8 cellular contexts compared by ENCODE assay signal in genomic region chr2:186459009-186459408, GRCh38. TPM values are rescaled to one million over a fixed set of nuclear protein-coding genes. Genes with fewer than 3 reads are reported as not detected.
DNase-seq lines count a peak whose midpoint lies in the region; ATAC-seq and TF ChIP-seq lines count a peak whose summit lies in the region.

No MANE protein-coding gene starts in this region.

- CTCF ChIA-PET in Caco-2 (lab: Charles Lee): no interaction called here
- CTCF ChIA-PET in IMR-90 (lab: Yijun Ruan, JAX): no interaction called here

- TF ChIP-seq CTCF in Caco-2 (IDR thresholded peaks at IDR 0.05; ENCODE audit: insufficient read depth in 1 of 2, low read depth in 1 of 2, low read length in 1 of 2, severe bottlenecking in 1 of 2, unreplicated experiment in 1 of 2): peak; percentile 32 to 38
- peak; percentile 37; the same call in 1 of the 2 replicates for TF ChIP-seq CTCF in IMR-90 (conservative IDR thresholded peaks at IDR 0.05; ENCODE audit: low read depth, low read length)

- no peak overlapping the region for H4K5ac ChIP-seq in IMR-90 (ENCODE audit: low read depth, low read length)

- no peak for ATAC-seq in IMR-90 (ENCODE audit: low read depth)

- no peak overlapping the region for H3K4me2 ChIP-seq in IMR-90 (ENCODE audit: low read depth, low read length)

- no peak overlapping the region for H3K9ac ChIP-seq in IMR-90 (ENCODE audit: low read depth, low read length)

- H3K36me3 Mint-ChIP-seq in Caco-2 (ENCODE audit: insufficient read depth, unreplicated experiment): no peaks in the 10 kb centered on the region
- H3K36me3 Mint-ChIP-seq in activated CD4-positive, alpha-beta T cell treated with anti-CD3 and anti-CD28 coated beads, Interleukin-2, amount 10 ng/mL, durations not matched to agents 24 days and 14 days (ENCODE audit: low read depth): no peaks in the 10 kb centered on the region

- H2BK15ac ChIP-seq in IMR-90 (ENCODE audit: low read depth, low read length): no peak overlapping the region

- no peak overlapping the region for H3K4ac ChIP-seq in IMR-90 (ENCODE audit: low read depth, low read length)

- H2BK20ac ChIP-seq in IMR-90 (ENCODE audit: low read depth, low read length): no peak overlapping the region

- no peaks in the 10 kb centered on the region for H3K9me1 ChIP-seq in IMR-90 (ENCODE audit: insufficient read depth, low read length)

- H3K4me1 ChIP-seq in Caco-2 (no peaks in the 10 kb centered on the region), IMR-90 (ENCODE audit: control insufficient read depth, insufficient read depth, low read length) (no peaks in the 10 kb centered on the region)

- DNase-seq in Caco-2 (no peak), IMR-90 (peak; percentile 28), SK-N-DZ (ENCODE audit: low spot score) (peak; percentile 13), iris pigment epithelial cell (ENCODE audit: low read depth) (peak; percentile 27), H7 (no peak)
- DNase-seq in activated CD8-positive, alpha-beta memory T cell treated with anti-CD3 and anti-CD28 coated beads, Interleukin-2, amount 50 U/mL, for 48 hours: no peak
- no peak for DNase-seq in activated CD8-positive, alpha-beta memory T cell treated with anti-CD3 and anti-CD28 coated beads, Interleukin-2, amount 50 U/mL, for 4 hours
- no peak for DNase-seq in activated CD4-positive, alpha-beta T cell treated with anti-CD3 and anti-CD28 coated beads, Interleukin-2, amount 10 ng/mL, durations not matched to agents 24 days and 14 days

- TF ChIP-seq POLR2A in IMR-90 (IDR thresholded peaks at IDR 0.05; ENCODE audit: low read depth, low read length): no peak

- H3K27me3 ChIP-seq in Caco-2 (replicated peaks; ENCODE audit: control insufficient read depth, insufficient read depth, low read length): no peaks in the 10 kb centered on the region
- no peaks in the 10 kb centered on the region; the same call in 1 of the 2 replicates for H3K27me3 ChIP-seq in IMR-90 (ENCODE audit: control insufficient read depth, insufficient read depth, low read length)
- no peaks in the 10 kb centered on the region for H3K27me3 ChIP-seq in H7 (ENCODE audit: control insufficient read depth, insufficient read depth, low read length)

- no peak overlapping the region for H3K56ac ChIP-seq in IMR-90 (ENCODE audit: extremely low read depth, insufficient read depth, low read length)

- H2BK120ac ChIP-seq in IMR-90 (ENCODE audit: low read depth, low read length): no peak overlapping the region

- H3K79me1 ChIP-seq in IMR-90 (ENCODE audit: low read depth in 1 of 2, low read length in 2 of 2): no peaks in the 10 kb centered on the region

- H3K4me3 Mint-ChIP-seq in Caco-2 (ENCODE audit: unreplicated experiment): no peak overlapping the region
- no peak overlapping the region for H3K4me3 Mint-ChIP-seq in activated CD4-positive, alpha-beta T cell treated with anti-CD3 and anti-CD28 coated beads, Interleukin-2, amount 10 ng/mL, durations not matched to agents 24 days and 14 days

- no peak overlapping the region for H3K27ac Mint-ChIP-seq in Caco-2 (ENCODE audit: unreplicated experiment)
- H3K27ac Mint-ChIP-seq in activated CD4-positive, alpha-beta T cell treated with anti-CD3 and anti-CD28 coated beads, Interleukin-2, amount 10 ng/mL, durations not matched to agents 24 days and 14 days: no peak overlapping the region

- intact Hi-C loops in Caco-2 (cut with micrococcal nuclease; ENCODE audit: unreplicated experiment) (loop anchor here (1.0 to 10.0 kb wide), 4 partner anchors 479 to 1251 kb away; no protein-coding TSS in a partner anchor), IMR-90 (cut with micrococcal nuclease) (no loop called here)
- intact Hi-C loops in activated CD4-positive, alpha-beta T cell treated with anti-CD3 and anti-CD28 coated beads, Interleukin-2, amount 10 ng/mL, durations not matched to agents 24 days and 14 days (cut with micrococcal nuclease): no loop called here

- no peaks in the 10 kb centered on the region for H3K36me3 ChIP-seq in Caco-2 (ENCODE audit: control insufficient read depth, insufficient read depth, low read length)
- H3K36me3 ChIP-seq in IMR-90 (ENCODE audit: control insufficient read depth, insufficient read depth, low read length): no peaks in the 10 kb centered on the region
- H3K36me3 ChIP-seq in H7 (replicated peaks; ENCODE audit: control insufficient read depth, insufficient read depth, low read length): no peaks in the 10 kb centered on the region

- no peak overlapping the region for H2AFZ ChIP-seq in IMR-90 (replicated peaks; ENCODE audit: low read length, poor library complexity)

- H2AK9ac ChIP-seq in IMR-90 (replicated peaks; ENCODE audit: low read depth, low read length, poor library complexity): no peak overlapping the region

- H3K27ac ChIP-seq in IMR-90 (ENCODE audit: insufficient read depth, low read length): no peak overlapping the region

- peak; percentile 33 for TF ChIP-seq RAD21 in IMR-90 (IDR thresholded peaks at IDR 0.05; ENCODE audit: low read length)

- H3K23ac ChIP-seq in IMR-90 (ENCODE audit: low read depth, low read length): no peak overlapping the region

- H3K14ac ChIP-seq in IMR-90 (replicated peaks; ENCODE audit: low read depth, low read length): no peak overlapping the region

- H3K4me1 Mint-ChIP-seq in Caco-2 (ENCODE audit: low read depth, unreplicated experiment): peaks cover 5% of the 10 kb centered on the region
- no peaks in the 10 kb centered on the region for H3K4me1 Mint-ChIP-seq in activated CD4-positive, alpha-beta T cell treated with anti-CD3 and anti-CD28 coated beads, Interleukin-2, amount 10 ng/mL, durations not matched to agents 24 days and 14 days

- H4K20me1 ChIP-seq in IMR-90 (ENCODE audit: insufficient read depth, low read length): no peaks in the 10 kb centered on the region

- no peaks in the 10 kb centered on the region for H3K9me3 Mint-ChIP-seq in Caco-2 (ENCODE audit: unreplicated experiment)
- H3K9me3 Mint-ChIP-seq in activated CD4-positive, alpha-beta T cell treated with anti-CD3 and anti-CD28 coated beads, Interleukin-2, amount 10 ng/mL, durations not matched to agents 24 days and 14 days: no peaks in the 10 kb centered on the region

- no peak overlapping the region for H2AK5ac ChIP-seq in IMR-90 (ENCODE audit: low read depth, low read length)

- H3K4me3 ChIP-seq in Caco-2 (ENCODE audit: low read depth, low read length): no peak overlapping the region
- H3K4me3 ChIP-seq in IMR-90 (ENCODE audit: insufficient read depth, low read depth, low read length): no peak overlapping the region
- no peak overlapping the region for H3K4me3 ChIP-seq in H7 (ENCODE audit: insufficient read depth, low read depth, low read length)

- no peaks in the 10 kb centered on the region for H3K27me3 Mint-ChIP-seq in Caco-2 (ENCODE audit: insufficient read depth, unreplicated experiment)
- no peaks in the 10 kb centered on the region for H3K27me3 Mint-ChIP-seq in activated CD4-positive, alpha-beta T cell treated with anti-CD3 and anti-CD28 coated beads, Interleukin-2, amount 10 ng/mL, durations not matched to agents 24 days and 14 days

- POLR2A ChIA-PET in Caco-2 (lab: Charles Lee): no interaction called here
- POLR2A ChIA-PET in IMR-90 (lab: Charles Lee; ENCODE audit: unreplicated experiment): no interaction called here

- BruUV-seq in Caco-2 (replicated peaks; lab: Mats Ljungman, UMichigan): no TSS peak
- BruUV-seq in IMR-90 (replicated peaks; lab: Mats Ljungman, UMichigan): no TSS peak

- H3K9me3 ChIP-seq in Caco-2 (no peaks in the 10 kb centered on the region), IMR-90 (ENCODE audit: control insufficient read depth, insufficient read depth, low read length) (no peaks in the 10 kb centered on the region)

- no peak overlapping the region for H2BK5ac ChIP-seq in IMR-90 (ENCODE audit: low read depth, low read length, poor library complexity, severe bottlenecking)

- in situ Hi-C loops in IMR-90 (cut with MboI; ENCODE audit: low sequenced_read_pairs): no loop called here

- no peak overlapping the region for H3K18ac ChIP-seq in IMR-90 (ENCODE audit: low read depth, low read length)

- H4K91ac ChIP-seq in IMR-90 (ENCODE audit: insufficient read depth, low read depth, low read length): no peak overlapping the region

- no peak overlapping the region for H4K8ac ChIP-seq in IMR-90 (ENCODE audit: low read depth in 2 of 2, low read length in 2 of 2)

- dilution Hi-C loops in IMR-90 (cut with HindIII; ENCODE audit: low sequenced_read_pairs, unreplicated experiment): no loop called here

- WGBS in IMR-90 (ENCODE audit: extremely low coverage in 2 of 2, insufficient read length in 1 of 2), 2 experiments: no CpG with 5 or more reads among the region's 2 CpGs

TF ChIP-seq in IMR-90, 13 proteins besides CTCF, POLR2A, EP300 and RAD21:
- TF ChIP-seq RFX5 (IDR thresholded peaks at IDR 0.05; ENCODE audit: low read depth, low read length) (no peak), CHD1 (IDR thresholded peaks at IDR 0.05; ENCODE audit: low read depth, low read length) (no peak)

RNA-seq across cellular contexts. Expression of gene ZC3H15, which starts 27.1 kb away (rescaled TPM):
- total RNA-seq in Caco-2 (2022) (97.2 and 98.1 TPM in 2 replicates), IMR-90 (2012; rRNA removed) (22.9 and 65.0 TPM in 2 replicates)
- polyA plus RNA-seq in IMR-90 (2012; rRNA removed): 40.2 and 47.4 TPM in 2 replicates
- 3.8 and 13.1 TPM in 2 replicates for polyA plus RNA-seq in IMR-90 (2012; cell fraction: cytosol; rRNA removed)
- 4.2 and 41.0 TPM in 2 replicates for polyA plus RNA-seq in IMR-90 (2012; cell fraction: nucleus; rRNA removed; ENCODE audit: low replicate concordance)
- 85.3 and 86.5 TPM in 2 replicates for polyA plus RNA-seq in SK-N-DZ (2014; cell fraction: cytosol; rRNA removed)
- polyA plus RNA-seq in SK-N-DZ (2014; cell fraction: nucleus; rRNA removed): 101 and 103 TPM in 2 replicates
- 52.2 and 56.5 TPM in 2 replicates for total RNA-seq in H7 (2014; rRNA removed; shearing (Covaris generic))
- 103 and 106 TPM in 2 replicates for total RNA-seq in activated CD4-positive, alpha-beta T cell treated with anti-CD3 and anti-CD28 coated beads, Interleukin-2, amount 10 ng/mL, durations not matched to agents 24 days and 14 days

Comparison
In these comparisons a context has a peak if more than half of its experiments do, and no peak if none do; other contexts are left out.
1. DNase-seq: peak in IMR-90 (single experiment), SK-N-DZ (single experiment) and iris pigment epithelial cell (single experiment); none in Caco-2 (0 of 2), activated CD8-positive, alpha-beta memory T cell treated with anti-CD3 and anti-CD28 coated beads, Interleukin-2, amount 50 U/mL, for 48 hours (single experiment), activated CD8-positive, alpha-beta memory T cell treated with anti-CD3 and anti-CD28 coated beads, Interleukin-2, amount 50 U/mL, for 4 hours (single experiment), H7 (single experiment) and activated CD4-positive, alpha-beta T cell treated with anti-CD3 and anti-CD28 coated beads, Interleukin-2, amount 10 ng/mL, durations not matched to agents 24 days and 14 days (single experiment).